1 cellular context compared by ENCODE assay signal in the genomic region with DNA sequence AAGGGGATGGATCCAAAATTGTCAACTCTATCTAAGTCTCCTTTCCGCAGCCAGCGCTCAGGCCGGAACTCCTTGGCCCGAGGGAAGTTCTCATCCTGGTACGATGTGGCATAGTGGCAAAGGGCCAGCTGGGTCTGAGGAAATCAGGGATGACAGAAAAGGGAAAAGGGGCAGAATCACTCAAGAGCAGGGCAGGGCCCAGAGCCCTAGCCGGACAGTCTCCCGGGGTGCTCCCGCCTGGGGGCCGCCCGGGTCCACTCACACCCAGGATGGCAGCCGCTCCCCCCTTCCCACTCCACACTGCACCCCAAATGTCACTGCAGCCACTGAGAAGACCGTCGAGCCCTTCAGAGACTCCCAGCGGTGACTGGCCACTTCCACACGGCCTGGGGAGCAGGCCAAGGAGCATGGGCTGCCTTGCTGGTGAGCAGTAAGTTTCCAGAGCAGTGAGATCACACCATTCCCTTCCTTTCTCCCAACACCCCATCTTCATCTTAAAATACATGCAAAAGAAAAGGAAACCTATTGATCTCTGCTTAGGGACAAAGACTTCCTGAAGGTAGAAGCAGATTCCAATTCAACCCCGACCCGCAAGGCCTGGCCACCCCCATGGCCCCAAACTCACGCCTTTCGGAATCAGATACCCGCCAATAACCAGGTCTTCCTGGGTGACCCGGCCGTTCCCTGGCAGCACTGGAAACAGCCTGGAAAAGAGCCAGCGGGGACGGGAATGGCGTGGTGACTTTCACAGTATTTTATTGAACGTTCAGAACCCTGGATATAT.
TF ChIP-seq lines count a peak whose summit lies in the region.

No MANE protein-coding gene starts in this region.

TF ChIP-seq in H1, 55 proteins besides CTCF, POLR2A, EP300 and RAD21:
- TF ChIP-seq ZNF274 (IDR thresholded peaks at IDR 0.05; ENCODE audit: borderline replicate concordance, extremely low read depth, low read length) (no peak), YY1 (IDR thresholded peaks at IDR 0.05; ENCODE audit: low read depth, low read length) (no peak), ASH2L (IDR thresholded peaks at IDR 0.05; ENCODE audit: low read length) (peak; percentile 8), NANOG (IDR thresholded peaks at IDR 0.05; ENCODE audit: insufficient read depth, low read depth, low read length, poor library complexity, severe bottlenecking) (no peak)
